ENCODE assay signal across 20 cellular contexts in genomic region chr12:50422855-50423254, GRCh38. TPM values are rescaled to one million over a fixed set of nuclear protein-coding genes. Genes with fewer than 3 reads are reported as not detected.
"Had no signal": no experiment of that assay in that cellular context is flagged by ENCODE, and none has a peak within 500 bp of the region (broad histone marks: within the 10 kb centered on the region; RNA-seq: fewer than 3 reads in every experiment).

No MANE protein-coding gene starts in this region.

RNA-seq across cellular contexts. Expression of gene FAM186A, which starts 26.4 kb away (rescaled TPM):
- total RNA-seq: activated naive CD4-positive, alpha-beta T cell treated with anti-CD3 and anti-CD28 coated beads for 36 hours; activated naive CD8-positive, alpha-beta T cell treated with anti-CD3 and anti-CD28 coated beads for 36 hours; activated naive CD8-positive, alpha-beta T cell treated with anti-CD3 and anti-CD28 coated beads, Interleukin-2, amount 10 ng/mL, durations not matched to agents 7 days and 5 days; activated T-cell treated with anti-CD3 and anti-CD28 coated beads, Interleukin-2, amount 50 U/mL, for 4 hours; activated T-cell treated with anti-CD3 and anti-CD28 coated beads, Interleukin-2, amount 50 U/mL, for 72 hours; activated T-helper 1 cell treated with anti-CD3 and anti-CD28 coated beads, Interleukin-12 subunit alpha, Interleukin-12 subunit beta, Interleukin-2, Interleukin-4 antibody, amounts not matched to agents 30 ng/mL and 10 ng/mL and 1 ng/mL, durations not matched to agents 14 hours and 24 hours and 36 hours; activated T-helper 17 cell treated with anti-CD3 and anti-CD28 coated beads, Interleukin-2, amount 50 U/mL, for 72 hours; activated T-helper 2 cell treated with anti-CD3 and anti-CD28 coated beads, Interferon-gamma antibody, Interleukin-2, Interleukin-4, amounts not matched to agents 10 μg/mL and 5 μg/mL and 100 μg/mL, durations not matched to agents 14 hours and 24 hours and 36 hours; adrenal gland; aorta; ascending aorta; astrocyte; body of pancreas; breast epithelium; bronchial epithelial cell; cardiac muscle cell; cardiac septum; cerebellum; chondrocyte had no signal
- polyA plus RNA-seq: adipose tissue had no signal
